Comparison of ENCODE assay signal across 14 cellular contexts in genomic region chr12:43318002-43318401, GRCh38.
"Had no signal": no experiment of that assay in that cellular context is flagged by ENCODE, and none has a peak within 500 bp of the region (broad histone marks: within the 10 kb centered on the region; RNA-seq: fewer than 3 reads in every experiment).

No MANE protein-coding gene starts in this region.

- ATAC-seq: activated CD4-positive, CD25-positive, alpha-beta regulatory T cell treated with anti-CD3 and anti-CD28 coated beads, Interleukin-2, amount 50 U/mL, for 24 hours; activated naive CD4-positive, alpha-beta T cell treated with anti-CD3 and anti-CD28 coated beads, Interleukin-2, amount 50 U/mL, for 72 hours; lower lobe of right lung had no signal

- FAIRE-seq: small intestine had no signal

- H3K27me3 Mint-ChIP-seq: activated T-cell treated with anti-CD3 and anti-CD28 coated beads, Interleukin-2, amount 50 U/mL, for 24 hours; dendritic cell treated with granulocyte-macrophage colony-stimulating factor and Interleukin-4, amounts not matched to agents 40 ng/mL and 50 ng/mL, for 4 days had no signal

- H3K4me3 Mint-ChIP-seq: activated T-cell treated with anti-CD3 and anti-CD28 coated beads, Interleukin-2, amount 50 U/mL, for 24 hours; brain; dendritic cell treated with granulocyte-macrophage colony-stimulating factor and Interleukin-4, amounts not matched to agents 40 ng/mL and 50 ng/mL, for 4 days had no signal

- H3K9me3 Mint-ChIP-seq: activated T-cell treated with anti-CD3 and anti-CD28 coated beads, Interleukin-2, amount 50 U/mL, for 24 hours; brain had no signal

- DNase-seq: activated effector memory CD4-positive, alpha-beta T cell treated with Interleukin-2 at 50 U/mL for 16 hours; activated T-cell treated with anti-CD3 and anti-CD28 coated beads, Interleukin-2, amount 50 U/mL, for 24 hours; amniotic stem cell; cerebellar nuclear complex; hypothalamus; lower lobe of right lung; midbrain; small intestine; stomach; uterus had no signal

- H3K27ac Mint-ChIP-seq: activated naive CD4-positive, alpha-beta T cell treated with anti-CD3 and anti-CD28 coated beads, Interleukin-2, amount 50 U/mL, for 72 hours; activated T-cell treated with anti-CD3 and anti-CD28 coated beads, Interleukin-2, amount 50 U/mL, for 24 hours; brain; dendritic cell treated with granulocyte-macrophage colony-stimulating factor and Interleukin-4, amounts not matched to agents 40 ng/mL and 50 ng/mL, for 4 days had no signal

- H3K36me3 Mint-ChIP-seq: activated naive CD4-positive, alpha-beta T cell treated with anti-CD3 and anti-CD28 coated beads, Interleukin-2, amount 50 U/mL, for 72 hours; brain had no signal
